Comparison of ENCODE assay signal across 8 cellular contexts in the genomic region with DNA sequence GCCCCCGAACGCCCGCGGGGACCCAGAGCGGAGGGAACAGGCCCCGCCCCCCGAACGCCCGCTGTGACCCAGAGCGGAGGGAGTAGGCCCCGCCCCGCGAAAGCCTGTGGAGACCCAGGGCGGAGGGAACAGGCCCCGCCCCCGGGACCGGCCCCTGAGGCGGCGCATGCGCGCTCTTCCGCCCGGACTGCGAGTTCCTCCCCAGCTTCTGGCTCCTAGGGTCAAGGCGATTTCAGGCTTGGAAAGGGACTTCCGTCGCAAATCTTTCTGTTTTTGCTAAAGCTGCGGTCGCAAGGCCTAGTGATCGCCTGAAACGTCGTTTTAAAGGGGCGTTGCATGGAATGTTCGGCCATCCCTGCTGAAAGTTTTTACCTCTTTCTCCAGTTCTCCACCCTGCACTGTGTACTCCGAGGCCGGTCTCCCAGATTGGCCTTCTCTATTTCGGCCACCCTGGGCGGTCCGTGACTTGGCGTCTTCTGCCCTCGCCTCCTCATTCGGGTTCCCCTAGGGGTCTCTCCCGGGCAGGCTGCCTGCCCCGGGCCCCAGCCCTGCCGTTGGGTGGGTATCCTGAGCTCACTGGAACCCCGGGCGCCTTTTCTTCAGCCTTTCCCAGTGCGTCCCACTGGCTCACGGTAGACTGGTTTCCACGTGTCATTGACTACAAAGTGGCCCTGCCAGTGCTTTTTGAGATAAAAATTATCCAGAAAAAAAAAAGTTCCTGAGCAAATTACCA. TPM values are rescaled to one million over a fixed set of nuclear protein-coding genes. Genes with fewer than 3 reads are reported as not detected.
DNase-seq lines count a peak whose midpoint lies in the region; ATAC-seq, FAIRE-seq and TF ChIP-seq lines count a peak whose summit lies in the region.

No MANE protein-coding gene starts in this region.

- H3K36me3 ChIP-seq in Loucy (ENCODE audit: insufficient read depth, low read length): no peaks in the 10 kb centered on the region
- H3K36me3 ChIP-seq in RWPE2 (ENCODE audit: low read depth): no peaks in the 10 kb centered on the region

- H3K27ac ChIP-seq in RWPE2 (ENCODE audit: poor library complexity, severe bottlenecking): peak overlapping the region; percentile 21

- peaks cover 3% of the 10 kb centered on the region for H3K27me3 Mint-ChIP-seq in nephron progenitor cell (ENCODE audit: low read depth, poor library complexity)
- H3K27me3 Mint-ChIP-seq in stimulated activated naive CD8-positive, alpha-beta T cell treated with anti-CD3 and anti-CD28 coated beads, Interleukin-15, Interleukin-2, amounts not matched to agents 100 ng/mL and 50 ng/mL, for 24 hours: no peaks in the 10 kb centered on the region

- peak; percentile 75 for FAIRE-seq in H54 (lab: Jason Lieb, UNC)

- H3K9ac ChIP-seq in Loucy (ENCODE audit: low read depth, low read length, poor library complexity, severe bottlenecking): peak overlapping the region; percentile 76

- H3K79me2 ChIP-seq in Loucy (ENCODE audit: insufficient read depth, low read length): peaks cover 23% of the 10 kb centered on the region

- peak; percentile 84 for ATAC-seq in RWPE2 (ENCODE audit: low read depth)

- H3K4me3 ChIP-seq in Loucy (ENCODE audit: low read length, poor library complexity, severe bottlenecking) (peak overlapping the region; percentile 95), RWPE2 (ENCODE audit: severe bottlenecking) (peak overlapping the region; percentile 58), fibroblast of the aortic adventitia (ENCODE audit: low read depth, low read length) (peak overlapping the region; percentile 87)

- DNase-seq in ELF-1 (ENCODE audit: low read depth, low spot score) (peak; percentile 99), H54 (ENCODE audit: insufficient read length, low spot score) (peak; percentile 94), RWPE2 (ENCODE audit: low spot score) (peak; percentile 97), fibroblast of the aortic adventitia (ENCODE audit: low read depth) (peak; percentile 92), nephron progenitor cell (peak; percentile 99)
- DNase-seq in activated effector memory CD4-positive, alpha-beta T cell treated with Interleukin-2 at 50 U/mL for 16 hours: peak; percentile 96

- H3K27me3 ChIP-seq in Loucy (ENCODE audit: insufficient read depth, low read length, poor library complexity, severe bottlenecking) (no peaks in the 10 kb centered on the region), RWPE2 (ENCODE audit: insufficient read depth, poor library complexity, severe bottlenecking) (no peaks in the 10 kb centered on the region)

- H3K9me3 ChIP-seq in Loucy (ENCODE audit: insufficient read depth, low read depth, low read length) (no peaks in the 10 kb centered on the region), RWPE2 (ENCODE audit: severe bottlenecking) (no peaks in the 10 kb centered on the region)

- TF ChIP-seq CTCF in Loucy (conservative IDR thresholded peaks at IDR 0.05; ENCODE audit: low read length) (no peak), RWPE2 (IDR thresholded peaks at IDR 0.05; ENCODE audit: poor library complexity, severe bottlenecking) (no peak), fibroblast of the aortic adventitia (IDR thresholded peaks at IDR 0.05; ENCODE audit: insufficient read depth, low read length) (no peak), nephron progenitor cell (IDR thresholded peaks at IDR 0.05) (no peak)

- no peaks in the 10 kb centered on the region for H3K9me2 ChIP-seq in Loucy (replicated peaks; ENCODE audit: low read depth, low read length)

- no peaks in the 10 kb centered on the region for H3K9me3 Mint-ChIP-seq in nephron progenitor cell
- no peaks in the 10 kb centered on the region for H3K9me3 Mint-ChIP-seq in stimulated activated naive CD8-positive, alpha-beta T cell treated with anti-CD3 and anti-CD28 coated beads, Interleukin-15, Interleukin-2, amounts not matched to agents 100 ng/mL and 50 ng/mL, for 24 hours

- H3F3A ChIP-seq in Loucy (ENCODE audit: low read depth): peaks cover 8% of the 10 kb centered on the region; the same call in 1 of the 2 replicates

- TF ChIP-seq POLR2A in H54 (IDR thresholded peaks at IDR 0.05; ENCODE audit: low read depth, low read length): peak; percentile 63

- H3K4me1 Mint-ChIP-seq in nephron progenitor cell: peaks cover 31% of the 10 kb centered on the region
- H3K4me1 Mint-ChIP-seq in stimulated activated naive CD8-positive, alpha-beta T cell treated with anti-CD3 and anti-CD28 coated beads, Interleukin-15, Interleukin-2, amounts not matched to agents 100 ng/mL and 50 ng/mL, for 24 hours (ENCODE audit: low read depth): peaks cover 46% of the 10 kb centered on the region

- H3K4me3 Mint-ChIP-seq in nephron progenitor cell: peak overlapping the region; percentile 92
- peak overlapping the region; percentile 88 for H3K4me3 Mint-ChIP-seq in stimulated activated naive CD8-positive, alpha-beta T cell treated with anti-CD3 and anti-CD28 coated beads, Interleukin-15, Interleukin-2, amounts not matched to agents 100 ng/mL and 50 ng/mL, for 24 hours

- peaks cover 11% of the 10 kb centered on the region for H3K36me3 Mint-ChIP-seq in nephron progenitor cell (ENCODE audit: low read depth)
- H3K36me3 Mint-ChIP-seq in stimulated activated naive CD8-positive, alpha-beta T cell treated with anti-CD3 and anti-CD28 coated beads, Interleukin-15, Interleukin-2, amounts not matched to agents 100 ng/mL and 50 ng/mL, for 24 hours (ENCODE audit: low read depth): peaks cover 4% of the 10 kb centered on the region

- H3K4me1 ChIP-seq in Loucy (ENCODE audit: insufficient read depth, low read length, poor library complexity, severe bottlenecking) (peaks cover 52% of the 10 kb centered on the region), RWPE2 (ENCODE audit: insufficient read depth, poor library complexity, severe bottlenecking) (peaks cover 13% of the 10 kb centered on the region)

- H3K27ac Mint-ChIP-seq in nephron progenitor cell: peak overlapping the region; percentile 99
- peak overlapping the region; percentile 89 for H3K27ac Mint-ChIP-seq in stimulated activated naive CD8-positive, alpha-beta T cell treated with anti-CD3 and anti-CD28 coated beads, Interleukin-15, Interleukin-2, amounts not matched to agents 100 ng/mL and 50 ng/mL, for 24 hours

- H4K20me1 ChIP-seq in Loucy (ENCODE audit: insufficient read depth, low read length, poor library complexity, severe bottlenecking): peaks cover 5% of the 10 kb centered on the region

- H3K4me2 ChIP-seq in Loucy (ENCODE audit: low read depth, low read length, poor library complexity, severe bottlenecking): peak overlapping the region; percentile 100

- peak overlapping the region; percentile 91 for H2AFZ ChIP-seq in Loucy (ENCODE audit: low read length)

RNA-seq across cellular contexts. Expression of gene WDSUB1, which starts 0.4 kb away (rescaled TPM):
- total RNA-seq in fibroblast of the aortic adventitia (ENCODE audit: low replicate concordance): 8.7 and 9.1 TPM in 2 replicates

Comparison
In these comparisons a context has a peak if more than half of its experiments do, and no peak if none do; other contexts are left out.
1. Peak in every context shown above with its lines: DNase-seq, ATAC-seq, H3K4me3 ChIP-seq and H3K27ac ChIP-seq.